24 cellular contexts compared by ENCODE assay signal in the genomic region with DNA sequence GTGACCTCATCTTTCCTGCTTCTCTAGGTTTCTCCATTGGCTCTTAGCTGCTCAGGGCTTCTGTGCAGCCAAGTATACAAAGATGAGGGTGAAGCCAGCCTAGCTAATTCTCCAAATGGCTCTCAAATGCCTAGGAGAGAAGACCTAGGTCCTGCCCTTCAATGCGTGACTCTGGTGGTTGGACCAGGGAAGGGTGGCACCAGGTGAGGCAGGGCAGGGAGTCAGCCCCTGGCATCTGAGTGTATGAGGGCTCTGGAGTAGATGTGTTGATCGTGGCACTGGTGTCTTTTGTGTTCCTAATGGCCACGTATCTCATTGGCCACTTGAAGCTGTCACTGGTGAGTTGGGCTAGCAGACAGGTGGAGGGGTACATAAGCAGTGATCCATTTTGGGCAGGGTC. TPM values are rescaled to one million over a fixed set of nuclear protein-coding genes. Genes with fewer than 3 reads are reported as not detected.
A peak's percentile ranks its signal among the peaks of the same experiment; 100 is the strongest.
DNase-seq lines count a peak whose midpoint lies in the region; ATAC-seq, FAIRE-seq and TF ChIP-seq lines count a peak whose summit lies in the region.
"Had no signal": no experiment of that assay in that cellular context is flagged by ENCODE, and none has a peak within 500 bp of the region (broad histone marks: within the 10 kb centered on the region; RNA-seq: fewer than 3 reads in every experiment).

No MANE protein-coding gene starts in this region.

- H3K36me3 ChIP-seq in HEK293 (ENCODE audit: control insufficient read depth in 2 of 2, insufficient read depth in 1 of 2, low read length in 2 of 2) (peaks cover 0 to 85% of the 10 kb centered on the region in 2 experiments; a peak in 2 of 3 replicates), bronchial epithelial cell (ENCODE audit: control insufficient read depth, insufficient read depth, low read length) (peaks cover 24% of the 10 kb centered on the region), neural progenitor cell (no peaks in the 10 kb centered on the region)

- ATAC-seq in HG03045 (IDR thresholded peaks at IDR 0.05; ENCODE audit: unreplicated experiment), result no peak
- ATAC-seq: CD8-positive, alpha-beta T cell; GM12878 had no signal

- H3F3A ChIP-seq in neural progenitor cell (ENCODE audit: low read depth), result no peaks in the 10 kb centered on the region

- peak overlapping the region; percentile 81 for H3K27ac Mint-ChIP-seq in glutamatergic neuron (ENCODE audit: unreplicated experiment)
- H3K27ac Mint-ChIP-seq in neural progenitor cell, result peak overlapping the region; percentile 22
- no peak overlapping the region for H3K27ac Mint-ChIP-seq in activated T-helper 1 cell treated with anti-CD3 and anti-CD28 coated beads, Interleukin-12 subunit alpha, Interleukin-12 subunit beta, Interleukin-2, Interleukin-4 antibody, amounts not matched to agents 30 ng/mL and 10 ng/mL and 1 ng/mL, durations not matched to agents 14 hours and 24 hours and 36 hours
- no peak overlapping the region for H3K27ac Mint-ChIP-seq in HFFc6
- H3K27ac Mint-ChIP-seq: B cell; CD8-positive, alpha-beta T cell had no signal

- H3K9me3 ChIP-seq in HEK293 (ENCODE audit: control insufficient read depth, insufficient read depth, low read depth, low read length) (no peaks in the 10 kb centered on the region), neural progenitor cell (ENCODE audit: low read depth) (no peaks in the 10 kb centered on the region)
- H3K9me3 ChIP-seq: BLaER1, HAP-1 had no signal

- H3K36me3 Mint-ChIP-seq in glutamatergic neuron (ENCODE audit: unreplicated experiment) (peaks cover 3% of the 10 kb centered on the region), neural progenitor cell (peaks cover 28% of the 10 kb centered on the region), HFFc6 (ENCODE audit: low read depth) (peaks cover 17% of the 10 kb centered on the region)
- H3K36me3 Mint-ChIP-seq in activated T-helper 1 cell treated with anti-CD3 and anti-CD28 coated beads, Interleukin-12 subunit alpha, Interleukin-12 subunit beta, Interleukin-2, Interleukin-4 antibody, amounts not matched to agents 30 ng/mL and 10 ng/mL and 1 ng/mL, durations not matched to agents 14 hours and 24 hours and 36 hours (ENCODE audit: low read depth), result peaks cover 32% of the 10 kb centered on the region

- DNase-seq in bronchial epithelial cell (ENCODE audit: low read depth) (no peak), glutamatergic neuron (no peak), neural progenitor cell (ENCODE audit: low spot score) (no peak), COR-L47 (lab: John Stamatoyannopoulos, UW) (no peak), HFFc6 (no peak)
- DNase-seq in activated T-helper 1 cell treated with anti-CD3 and anti-CD28 coated beads, Interleukin-12 subunit alpha, Interleukin-12 subunit beta, Interleukin-2, Interleukin-4 antibody, amounts not matched to agents 30 ng/mL and 10 ng/mL and 1 ng/mL, durations not matched to agents 14 hours and 24 hours and 36 hours (ENCODE audit: low spot score), result no peak
- DNase-seq: CD4-positive, CD25-positive, alpha-beta regulatory T cell; CD8-positive, alpha-beta T cell; DMS 273 treated with DMSO at 0.1 percent for 48 hours; DMS79; EL; GDM1; GOT3 had no signal

- CTCF ChIA-PET in HEK293 (lab: Yijun Ruan, JAX), result interaction anchor here (0.6 to 0.9 kb wide), 3 partner anchors 12 to 456 kb away, joined by 3 to 5 read pairs (median 3); no protein-coding TSS in a partner anchor

- H3K27me3 Mint-ChIP-seq in glutamatergic neuron (ENCODE audit: unreplicated experiment) (peaks cover 12% of the 10 kb centered on the region), neural progenitor cell (ENCODE audit: insufficient read depth, low read depth) (peaks cover 8% of the 10 kb centered on the region), HFFc6 (ENCODE audit: insufficient read depth) (no peaks in the 10 kb centered on the region; the same call in 1 of the 2 replicates)
- no peaks in the 10 kb centered on the region for H3K27me3 Mint-ChIP-seq in activated T-helper 1 cell treated with anti-CD3 and anti-CD28 coated beads, Interleukin-12 subunit alpha, Interleukin-12 subunit beta, Interleukin-2, Interleukin-4 antibody, amounts not matched to agents 30 ng/mL and 10 ng/mL and 1 ng/mL, durations not matched to agents 14 hours and 24 hours and 36 hours (ENCODE audit: insufficient read depth)
- H3K27me3 Mint-ChIP-seq: B cell; CD4-positive, CD25-positive, alpha-beta regulatory T cell had no signal

- no peak overlapping the region for H3K9ac ChIP-seq in neural progenitor cell
- H3K9ac ChIP-seq: BLaER1 had no signal

- H4K20me1 ChIP-seq in neural progenitor cell (ENCODE audit: low read depth), result no peaks in the 10 kb centered on the region
- H4K20me1 ChIP-seq: BLaER1 had no signal

- TF ChIP-seq CTCF in HEK293 (tag by site-specific recombination; IDR thresholded peaks at IDR 0.05) (no peak), bronchial epithelial cell (IDR thresholded peaks at IDR 0.05; ENCODE audit: insufficient read depth, low read length, severe bottlenecking) (no peak), glutamatergic neuron (IDR thresholded peaks at IDR 0.05; ENCODE audit: partially characterized antibody, unreplicated experiment) (no peak), neural progenitor cell (IDR thresholded peaks at IDR 0.05) (no peak), HFFc6 (IDR thresholded peaks at IDR 0.05) (no peak)

- peak overlapping the region; percentile 46 for H3K4me2 ChIP-seq in neural progenitor cell
- H3K4me2 ChIP-seq: BLaER1 had no signal

- H3K27ac ChIP-seq in HEK293 (ENCODE audit: extremely low read depth, low read depth, low read length) (no peak overlapping the region), neural progenitor cell (no peak overlapping the region)
- H3K27ac ChIP-seq: 22Rv1, BLaER1, C4-2B had no signal

- H3K9me3 Mint-ChIP-seq in glutamatergic neuron (ENCODE audit: unreplicated experiment) (peaks cover 8% of the 10 kb centered on the region), neural progenitor cell (no peaks in the 10 kb centered on the region), HFFc6 (no peaks in the 10 kb centered on the region)
- no peaks in the 10 kb centered on the region for H3K9me3 Mint-ChIP-seq in activated T-helper 1 cell treated with anti-CD3 and anti-CD28 coated beads, Interleukin-12 subunit alpha, Interleukin-12 subunit beta, Interleukin-2, Interleukin-4 antibody, amounts not matched to agents 30 ng/mL and 10 ng/mL and 1 ng/mL, durations not matched to agents 14 hours and 24 hours and 36 hours
- H3K9me3 Mint-ChIP-seq: CD4-positive, CD25-positive, alpha-beta regulatory T cell; CD8-positive, alpha-beta T cell had no signal

- FAIRE-seq in bronchial epithelial cell (lab: Jason Lieb, UNC), result peak; percentile 90
- FAIRE-seq: A204.1, D721Med, GM12878, H54 had no signal

- H3K4me3 Mint-ChIP-seq in glutamatergic neuron (ENCODE audit: unreplicated experiment) (no peak overlapping the region), neural progenitor cell (no peak overlapping the region), HFFc6 (no peak overlapping the region)
- H3K4me3 Mint-ChIP-seq in activated T-helper 1 cell treated with anti-CD3 and anti-CD28 coated beads, Interleukin-12 subunit alpha, Interleukin-12 subunit beta, Interleukin-2, Interleukin-4 antibody, amounts not matched to agents 30 ng/mL and 10 ng/mL and 1 ng/mL, durations not matched to agents 14 hours and 24 hours and 36 hours, result no peak overlapping the region
- H3K4me3 Mint-ChIP-seq: B cell; CD4-positive, CD25-positive, alpha-beta regulatory T cell; CD8-positive, alpha-beta T cell had no signal

- H3K4me1 Mint-ChIP-seq in glutamatergic neuron (ENCODE audit: low read depth, unreplicated experiment) (peaks cover 47% of the 10 kb centered on the region), neural progenitor cell (peaks cover 41% of the 10 kb centered on the region), HFFc6 (ENCODE audit: low read depth) (peaks cover 29% of the 10 kb centered on the region)
- no peaks in the 10 kb centered on the region for H3K4me1 Mint-ChIP-seq in activated T-helper 1 cell treated with anti-CD3 and anti-CD28 coated beads, Interleukin-12 subunit alpha, Interleukin-12 subunit beta, Interleukin-2, Interleukin-4 antibody, amounts not matched to agents 30 ng/mL and 10 ng/mL and 1 ng/mL, durations not matched to agents 14 hours and 24 hours and 36 hours (ENCODE audit: low read depth)
- H3K4me1 Mint-ChIP-seq: B cell had no signal

- H3K79me2 ChIP-seq in neural progenitor cell (ENCODE audit: low read depth), result no peaks in the 10 kb centered on the region

- H3K27me3 ChIP-seq in bronchial epithelial cell (ENCODE audit: control insufficient read depth, insufficient read depth, low read length) (no peaks in the 10 kb centered on the region), neural progenitor cell (no peaks in the 10 kb centered on the region)
- H3K27me3 ChIP-seq: BLaER1 had no signal

- H2AFZ ChIP-seq in neural progenitor cell (replicated peaks), result no peak overlapping the region

- intact Hi-C loops in activated T-helper 1 cell treated with anti-CD3 and anti-CD28 coated beads, Interleukin-12 subunit alpha, Interleukin-12 subunit beta, Interleukin-2, Interleukin-4 antibody, amounts not matched to agents 30 ng/mL and 10 ng/mL and 1 ng/mL, durations not matched to agents 14 hours and 24 hours and 36 hours (cut with micrococcal nuclease), result no loop called here

- H3K4me3 ChIP-seq in HEK293 (ENCODE audit: low read depth, low read length) (no peak overlapping the region), bronchial epithelial cell (ENCODE audit: low read depth, low read length) (no peak overlapping the region), neural progenitor cell (no peak overlapping the region)
- H3K4me3 ChIP-seq: BLaER1, GM12878, HAP-1 had no signal

- POLR2A ChIA-PET in HEK293 (lab: Yijun Ruan, JAX), result no interaction called here

- H3K4me1 ChIP-seq in HEK293 (ENCODE audit: control insufficient read depth, insufficient read depth, low read length) (no peaks in the 10 kb centered on the region), neural progenitor cell (peaks cover 19% of the 10 kb centered on the region)
- H3K4me1 ChIP-seq: HAP-1 had no signal

TF ChIP-seq in HEK293, 187 proteins besides CTCF, POLR2A, EP300 and RAD21 (continues in another document):
- TF ChIP-seq ZNF184 (tag by site-specific recombination; IDR thresholded peaks at IDR 0.05) (no peak), ZBTB1 (tag by site-specific recombination; IDR thresholded peaks at IDR 0.05) (no peak), ZFP37 (tag by site-specific recombination; IDR thresholded peaks at IDR 0.05) (no peak), ZBTB48 (tag by site-specific recombination; IDR thresholded peaks at IDR 0.05) (no peak), ZNF394 (tag by site-specific recombination; IDR thresholded peaks at IDR 0.05; ENCODE audit: borderline replicate concordance) (peak; percentile 34; the same call in 1 of the 2 replicates), SP7 (tag by site-specific recombination; IDR thresholded peaks at IDR 0.05) (no peak)

RNA-seq across cellular contexts. Expression of a gene that starts 59.8 kb away (rescaled TPM):
- total RNA-seq in bronchial epithelial cell (29.2 and 32.4 TPM in 2 replicates), glutamatergic neuron (ENCODE audit: unreplicated experiment) (49.4 TPM), neural progenitor cell (ENCODE audit: low replicate concordance) (5.4 and 15.8 TPM in 2 replicates)
- total RNA-seq in activated T-helper 1 cell treated with anti-CD3 and anti-CD28 coated beads, Interleukin-12 subunit alpha, Interleukin-12 subunit beta, Interleukin-2, Interleukin-4 antibody, amounts not matched to agents 30 ng/mL and 10 ng/mL and 1 ng/mL, durations not matched to agents 14 hours and 24 hours and 36 hours, result 28.9 and 31.1 TPM in 2 replicates
- 10 to 100 TPM; 30.7 to 49.0 (median 38.1) TPM for total RNA-seq in HFFc6 (2021; fragmentation: NEBNext Ultra II Directional; extraction: Animal tissue kit (Norgen Biotek cat#: 25700))

Comparison
In these comparisons a context has a peak if more than half of its experiments do, and no peak if none do; other contexts are left out.
1. H3K27ac Mint-ChIP-seq: peak in glutamatergic neuron (single experiment) and neural progenitor cell (single experiment); none in activated T-helper 1 cell treated with anti-CD3 and anti-CD28 coated beads, Interleukin-12 subunit alpha, Interleukin-12 subunit beta, Interleukin-2, Interleukin-4 antibody, amounts not matched to agents 30 ng/mL and 10 ng/mL and 1 ng/mL, durations not matched to agents 14 hours and 24 hours and 36 hours (single experiment) and HFFc6 (single experiment).